13 cellular contexts compared by ENCODE assay signal in genomic region chr16:980595-980854, GRCh38. TPM values are rescaled to one million over a fixed set of nuclear protein-coding genes. Genes with fewer than 3 reads are reported as not detected.
DNase-seq lines count a peak whose midpoint lies in the region; ATAC-seq, FAIRE-seq and TF ChIP-seq lines count a peak whose summit lies in the region.
"Had no signal": no experiment of that assay in that cellular context is flagged by ENCODE, and none has a peak within 500 bp of the region (broad histone marks: within the 10 kb centered on the region; RNA-seq: fewer than 3 reads in every experiment).

No MANE protein-coding gene starts in this region.

- H3K23me2 ChIP-seq in H9 (ENCODE audit: insufficient read length, low read depth, low read length, poor library complexity, severe bottlenecking): peaks cover 10% of the 10 kb centered on the region

- H2BK120ac ChIP-seq in H9 (ENCODE audit: low read depth, low read length, poor library complexity, severe bottlenecking): no peak overlapping the region

- CTCF ChIA-PET in HepG2 (lab: Yijun Ruan, JAX; ENCODE audit: low intra/inter-chr PET ratio, low total read pairs): no interaction called here

- TF ChIP-seq RAD21 in HepG2 (CRISPR knock-in tag; IDR thresholded peaks at IDR 0.05): no peak

- H2AFZ ChIP-seq in H9 (ENCODE audit: low read length) (no peak overlapping the region), HepG2 (ENCODE audit: low read length) (no peak overlapping the region)

- peaks cover 0 to 2% (median 0%) of the 10 kb centered on the region in 3 experiments; a peak in 2 of 7 replicates for H3K36me3 Mint-ChIP-seq in H9 (ENCODE audit: insufficient read depth in 1 of 3, low read depth in 3 of 3)
- H3K36me3 Mint-ChIP-seq in stimulated activated naive B cell treated with anti-CD40 and anti-IgM and Interleukin-4, amounts not matched to agents 10 μg/mL and 1 μg/mL and 100 μg/mL, for 72 hours: no peaks in the 10 kb centered on the region
- H3K36me3 Mint-ChIP-seq: activated naive CD8-positive, alpha-beta T cell treated with anti-CD3 and anti-CD28 coated beads, Interleukin-2, amount 10 ng/mL, durations not matched to agents 7 days and 5 days had no signal

- H3K4me2 ChIP-seq in H9 (ENCODE audit: insufficient read depth, insufficient read length, low read length) (peak overlapping the region; percentile 28), HepG2 (ENCODE audit: low read depth, low read length) (peak overlapping the region; percentile 76)

- H3K27me3 ChIP-seq in H9 (ENCODE audit: insufficient read depth, low read length) (peaks cover 14% of the 10 kb centered on the region; the same call in 1 of the 2 replicates), HepG2 (ENCODE audit: control insufficient read depth in 1 of 2, insufficient read depth in 2 of 2, low read length in 2 of 2) (peaks cover 22 to 85% of the 10 kb centered on the region in 2 experiments)

- H3K18ac ChIP-seq in H9 (ENCODE audit: insufficient read length, low read depth, low read length): no peak overlapping the region

- no peak overlapping the region for H2AK5ac ChIP-seq in H9 (ENCODE audit: insufficient read length, low read length)

- no peak for TF ChIP-seq EP300 in HepG2 (IDR thresholded peaks at IDR 0.05; ENCODE audit: low read depth in 2 of 2, low read length in 2 of 2)
- no peak for TF ChIP-seq EP300 in HepG2 (CRISPR knock-in tag; IDR thresholded peaks at IDR 0.05; ENCODE audit: borderline replicate concordance)

- H3K79me1 ChIP-seq in H9 (ENCODE audit: insufficient read depth, low read depth, low read length, poor library complexity, severe bottlenecking): no peaks in the 10 kb centered on the region

- no peaks in the 10 kb centered on the region for H3K9me3 Mint-ChIP-seq in H9
- peaks cover 0 to 1% of the 10 kb centered on the region in 2 donors for H3K9me3 Mint-ChIP-seq in stimulated activated naive B cell treated with anti-CD40 and anti-IgM and Interleukin-4, amounts not matched to agents 10 μg/mL and 1 μg/mL and 100 μg/mL, for 72 hours
- H3K9me3 Mint-ChIP-seq: activated naive CD8-positive, alpha-beta T cell treated with anti-CD3 and anti-CD28 coated beads, Interleukin-2, amount 10 ng/mL, durations not matched to agents 7 days and 5 days had no signal

- no peaks in the 10 kb centered on the region for H3K36me3 ChIP-seq in HepG2 (replicated peaks in 1 of 2; ENCODE audit: control insufficient read depth in 1 of 2, insufficient read depth in 2 of 2, low read length in 2 of 2)

- H3K14ac ChIP-seq in H9 (ENCODE audit: insufficient read depth, low read length): no peak overlapping the region; the same call in 1 of the 2 replicates

- no CpG with 5 or more reads among the region's 31 CpGs for WGBS in H9 (ENCODE audit: extremely low coverage, insufficient read length, low lambda C conversion rate)
- WGBS in HepG2 (ENCODE audit: low lambda C conversion rate): no CpG with 5 or more reads among the region's 31 CpGs

- DNase-seq in H9 (no peak), HepG2 (ENCODE audit: low spot score) (no peak), AG08396 (ENCODE audit: low spot score) (no peak)
- no peak for DNase-seq in stimulated activated naive B cell treated with anti-CD40 and anti-IgM and Interleukin-4, amounts not matched to agents 10 μg/mL and 1 μg/mL and 100 μg/mL, for 72 hours
- no peak for DNase-seq in activated naive CD4-positive, alpha-beta T cell treated with anti-CD3 and anti-CD28 coated beads, Interleukin-2, amount 50 U/mL, for 16 hours
- DNase-seq: activated CD4-positive, alpha-beta T cell treated with anti-CD3 and anti-CD28 coated beads for 4 hours; activated naive CD8-positive, alpha-beta T cell treated with anti-CD3 and anti-CD28 coated beads, Interleukin-2, amount 10 ng/mL, durations not matched to agents 7 days and 5 days; NCI-H146; stimulated activated CD4-positive, alpha-beta T cell treated with anti-CD3 and anti-CD28 coated beads, Interleukin-1b, Interleukin-23, amount 100 ng/mL, for 48 hours had no signal

- H4K5ac ChIP-seq in H9 (ENCODE audit: insufficient read length, low read depth, low read length): no peak overlapping the region

- peaks cover 3 to 15% of the 10 kb centered on the region in 2 experiments; a peak in 3 of 4 replicates for H3K4me1 Mint-ChIP-seq in H9
- peaks cover 12 to 13% of the 10 kb centered on the region in 2 donors for H3K4me1 Mint-ChIP-seq in stimulated activated naive B cell treated with anti-CD40 and anti-IgM and Interleukin-4, amounts not matched to agents 10 μg/mL and 1 μg/mL and 100 μg/mL, for 72 hours

- FAIRE-seq in HepG2 (lab: Jason Lieb, UNC): no peak

- H3K23ac ChIP-seq in H9 (ENCODE audit: insufficient read length, low read depth, low read length): no peak overlapping the region

- H2BK15ac ChIP-seq in H9 (ENCODE audit: low read depth, low read length): no peak overlapping the region

- no peak overlapping the region for H3K9ac ChIP-seq in H9 (ENCODE audit: extremely low read depth, insufficient read length, low read length)
- H3K9ac ChIP-seq in HepG2 (ENCODE audit: insufficient read depth, low read depth, low read length): no peak overlapping the region

- no peak for ATAC-seq in HepG2
- peak; percentile 2 to 23 for ATAC-seq in stimulated activated naive B cell treated with anti-CD40 and anti-IgM and Interleukin-4, amounts not matched to agents 10 μg/mL and 1 μg/mL and 100 μg/mL, for 72 hours (replicated peaks)
- ATAC-seq in HG02642 (IDR thresholded peaks at IDR 0.05; ENCODE audit: poor library complexity, unreplicated experiment): no peak
- no peak for ATAC-seq in HG03460 (IDR thresholded peaks at IDR 0.05; ENCODE audit: unreplicated experiment)

- H3K4me1 ChIP-seq in H9 (ENCODE audit: insufficient read depth, low read length) (no peaks in the 10 kb centered on the region), HepG2 (ENCODE audit: insufficient read depth, low read length) (peaks cover 18% of the 10 kb centered on the region)

- H3K4me3 ChIP-seq in HepG2 (replicated peaks in 1 of 3; ENCODE audit: insufficient read depth in 1 of 3, low read depth in 2 of 3, low read length in 3 of 3): peak overlapping the region; percentile 40 to 65 (median 40); a peak in 4 of 6 replicates

- H2BK12ac ChIP-seq in H9 (ENCODE audit: insufficient read length, low read depth, low read length): no peak overlapping the region

- no peak overlapping the region for H2BK20ac ChIP-seq in H9 (ENCODE audit: low read depth, low read length, poor library complexity, severe bottlenecking)

- no peak overlapping the region for H2BK5ac ChIP-seq in H9 (ENCODE audit: insufficient read length, low read length)

- intact Hi-C loops in HepG2 (cut with micrococcal nuclease; ENCODE audit: unreplicated experiment): no loop called here

- H4K91ac ChIP-seq in H9 (ENCODE audit: insufficient read length, low read depth, low read length): no peak overlapping the region

- H3K27ac ChIP-seq in H9 (ENCODE audit: insufficient read length, low read depth, low read length) (no peak overlapping the region), cingulate gyrus (ENCODE audit: low read depth, low read length) (peak overlapping the region; percentile 72), HepG2 (ENCODE audit: extremely low read length, insufficient read depth, low read length) (no peak overlapping the region)

- H4K20me1 ChIP-seq in H9 (ENCODE audit: control insufficient read depth, insufficient read depth, insufficient read length): no peaks in the 10 kb centered on the region
- no peaks in the 10 kb centered on the region for H4K20me1 ChIP-seq in HepG2 (ENCODE audit: insufficient read depth, low read length)

- POLR2A ChIA-PET in HepG2 (lab: Yijun Ruan, JAX): interaction anchor here (0.6 to 3.6 kb wide), 2 partner anchors 9 to 428 kb away, joined by 3 to 38 read pairs; partner anchors contain the start of gene LMF1

- no peak overlapping the region for H3K27ac Mint-ChIP-seq in H9
- H3K27ac Mint-ChIP-seq in stimulated activated naive B cell treated with anti-CD40 and anti-IgM and Interleukin-4, amounts not matched to agents 10 μg/mL and 1 μg/mL and 100 μg/mL, for 72 hours: no peak overlapping the region
- H3K27ac Mint-ChIP-seq: activated naive CD8-positive, alpha-beta T cell treated with anti-CD3 and anti-CD28 coated beads, Interleukin-2, amount 10 ng/mL, durations not matched to agents 7 days and 5 days had no signal

- H3K56ac ChIP-seq in H9 (ENCODE audit: insufficient read length, low read depth, low read length): no peak overlapping the region

- no peak for TF ChIP-seq POLR2A in HepG2 (IDR thresholded peaks at IDR 0.05; ENCODE audit: insufficient read depth in 1 of 2, low read depth in 2 of 2, low read length in 2 of 2)

- H3K4me3 Mint-ChIP-seq in H9: no peak overlapping the region; a peak in 1 of 5 replicates
- H3K4me3 Mint-ChIP-seq in stimulated activated naive B cell treated with anti-CD40 and anti-IgM and Interleukin-4, amounts not matched to agents 10 μg/mL and 1 μg/mL and 100 μg/mL, for 72 hours: no peak overlapping the region

- H3K4ac ChIP-seq in H9 (ENCODE audit: low read depth, low read length): no peak overlapping the region

- no peak overlapping the region for H4K8ac ChIP-seq in H9 (replicated peaks; ENCODE audit: insufficient read length, low read depth, low read length)

- H3K9me3 ChIP-seq in H9 (ENCODE audit: control insufficient read depth, low read depth, low read length) (no peaks in the 10 kb centered on the region), HepG2 (ENCODE audit: low read length) (no peaks in the 10 kb centered on the region)

- H3K27me3 Mint-ChIP-seq in H9 (ENCODE audit: low read depth): peaks cover 43% of the 10 kb centered on the region
- peaks cover 37 to 64% of the 10 kb centered on the region in 2 donors for H3K27me3 Mint-ChIP-seq in stimulated activated naive B cell treated with anti-CD40 and anti-IgM and Interleukin-4, amounts not matched to agents 10 μg/mL and 1 μg/mL and 100 μg/mL, for 72 hours

- TF ChIP-seq CTCF in H9 (conservative IDR thresholded peaks at IDR 0.05) (no peak), HepG2 (CRISPR knock-in tag; IDR thresholded peaks at IDR 0.05) (no peak)

- H3K79me2 ChIP-seq in H9 (ENCODE audit: insufficient read depth, low read length) (no peaks in the 10 kb centered on the region), HepG2 (ENCODE audit: insufficient read depth, low read length) (no peaks in the 10 kb centered on the region)

- in situ Hi-C loops in HepG2 (cut with HindIII; ENCODE audit: extremely low pct_ligation_motif_present, low pct_unique_long_range_greater_than_20kb): no loop called here

- BruUV-seq in HepG2 (replicated peaks; lab: Mats Ljungman, UMichigan): no TSS peak

- H3T11ph ChIP-seq in H9 (ENCODE audit: low read length): no peak overlapping the region

RNA-seq across cellular contexts. Expression of gene SOX8, which starts 1.0 kb away (rescaled TPM):
- 8.9 and 9.6 TPM in 2 replicates for total RNA-seq in H9 (2021)
- 0.15 and 0.20 TPM in 2 replicates for total RNA-seq in HepG2 (2016; rRNA removed; fragmentation: Illumina TruSeq; extraction: Trizol)
- not detected in 2 replicates for total RNA-seq in HepG2 (2016; cell fraction: cytosol; rRNA removed; fragmentation: Illumina TruSeq; extraction: Trizol; ENCODE audit: low read depth)
- 0.21 and 0.28 TPM in 2 replicates for total RNA-seq in HepG2 (2016; cell fraction: insoluble cytoplasmic fraction; rRNA removed; fragmentation: Illumina TruSeq; extraction: Trizol)
- total RNA-seq in HepG2 (2016; cell fraction: membrane; rRNA removed; fragmentation: Illumina TruSeq; extraction: Trizol): 0.19 and 0.31 TPM in 2 replicates
- 0.22 TPM in 1 of 2 replicates, not detected in the other for total RNA-seq in HepG2 (2016; cell fraction: nucleus; rRNA removed; fragmentation: Illumina TruSeq; extraction: Trizol)
- polyA plus RNA-seq in HepG2 (2011; rRNA removed): 0.28 and 0.34 TPM in 2 replicates
- polyA plus RNA-seq in HepG2 (2011; cell fraction: cytosol; rRNA removed): 0.32 and 0.42 TPM in 2 replicates
- 3.2 and 3.6 TPM in 2 replicates for polyA plus RNA-seq in HepG2 (2011; cell fraction: nucleus; rRNA removed)
- polyA plus RNA-seq in HepG2 (2012): 0.25 and 0.61 TPM in 2 replicates
- polyA plus RNA-seq in HepG2 (2016; cell fraction: cytosol; fragmentation: Illumina TruSeq; extraction: Trizol; ENCODE audit: low read depth): 0.06 and 0.08 TPM in 2 replicates
- polyA plus RNA-seq in HepG2 (2016; cell fraction: insoluble cytoplasmic fraction; fragmentation: Illumina TruSeq; extraction: Trizol; ENCODE audit: low read depth): 0.33 and 0.39 TPM in 2 replicates
- 0.20 TPM in 1 of 2 replicates, not detected in the other for polyA plus RNA-seq in HepG2 (2016; cell fraction: membrane; fragmentation: Illumina TruSeq; extraction: Trizol; ENCODE audit: low read depth)
- polyA plus RNA-seq in HepG2 (2016; cell fraction: nucleus; fragmentation: Illumina TruSeq; extraction: Trizol; ENCODE audit: insufficient read depth, low read depth): 0.55 and 0.61 TPM in 2 replicates
- 0.09 and 0.42 TPM in 2 replicates for polyA minus RNA-seq in HepG2 (2011; rRNA and poly(A)+ RNA removed; ENCODE audit: low replicate concordance)
- 0.30 TPM in 1 of 2 replicates, not detected in the other for polyA minus RNA-seq in HepG2 (2011; cell fraction: cytosol; rRNA and poly(A)+ RNA removed)
- polyA minus RNA-seq in HepG2 (2011; cell fraction: nucleus; rRNA and poly(A)+ RNA removed): 0.25 and 0.39 TPM in 2 replicates
- total RNA-seq: RPMI7951 had no signal

RNA-seq across cellular contexts. Expression of gene LMF1, which starts 9.7 kb away (rescaled TPM):
- total RNA-seq in H9 (2021): 7.1 and 7.8 TPM in 2 replicates
- 2.3 and 6.8 TPM in 2 replicates for total RNA-seq in HepG2 (2016; rRNA removed; fragmentation: Illumina TruSeq; extraction: Trizol)
- 23.4 and 25.3 TPM in 2 replicates for total RNA-seq in HepG2 (2016; cell fraction: cytosol; rRNA removed; fragmentation: Illumina TruSeq; extraction: Trizol; ENCODE audit: low read depth)
- total RNA-seq in HepG2 (2016; cell fraction: insoluble cytoplasmic fraction; rRNA removed; fragmentation: Illumina TruSeq; extraction: Trizol): 1.7 and 5.9 TPM in 2 replicates
- total RNA-seq in HepG2 (2016; cell fraction: membrane; rRNA removed; fragmentation: Illumina TruSeq; extraction: Trizol): 6.7 and 7.2 TPM in 2 replicates
- 6.8 and 8.9 TPM in 2 replicates for total RNA-seq in HepG2 (2016; cell fraction: nucleus; rRNA removed; fragmentation: Illumina TruSeq; extraction: Trizol)
- polyA plus RNA-seq in HepG2 (2011; rRNA removed): 8.5 and 13.7 TPM in 2 replicates
- 6.6 and 9.1 TPM in 2 replicates for polyA plus RNA-seq in HepG2 (2011; cell fraction: cytosol; rRNA removed)
- 21.9 and 22.4 TPM in 2 replicates for polyA plus RNA-seq in HepG2 (2011; cell fraction: nucleus; rRNA removed)
- polyA plus RNA-seq in HepG2 (2012): 7.4 and 13.7 TPM in 2 replicates
- polyA plus RNA-seq in HepG2 (2016; cell fraction: cytosol; fragmentation: Illumina TruSeq; extraction: Trizol; ENCODE audit: low read depth): 1.2 and 1.4 TPM in 2 replicates
- 1.7 and 1.8 TPM in 2 replicates for polyA plus RNA-seq in HepG2 (2016; cell fraction: insoluble cytoplasmic fraction; fragmentation: Illumina TruSeq; extraction: Trizol; ENCODE audit: low read depth)
- 1.1 and 1.4 TPM in 2 replicates for polyA plus RNA-seq in HepG2 (2016; cell fraction: membrane; fragmentation: Illumina TruSeq; extraction: Trizol; ENCODE audit: low read depth)
- polyA plus RNA-seq in HepG2 (2016; cell fraction: nucleus; fragmentation: Illumina TruSeq; extraction: Trizol; ENCODE audit: insufficient read depth, low read depth): 9.6 and 11.1 TPM in 2 replicates
- 30.2 and 40.1 TPM in 2 replicates for polyA minus RNA-seq in HepG2 (2011; rRNA and poly(A)+ RNA removed; ENCODE audit: low replicate concordance)
- polyA minus RNA-seq in HepG2 (2011; cell fraction: cytosol; rRNA and poly(A)+ RNA removed): 10.7 and 15.0 TPM in 2 replicates
- 13.4 and 17.4 TPM in 2 replicates for polyA minus RNA-seq in HepG2 (2011; cell fraction: nucleus; rRNA and poly(A)+ RNA removed)

Comparison
In these comparisons a context has a peak if more than half of its experiments do, and no peak if none do; other contexts are left out.
1. ATAC-seq: peak in stimulated activated naive B cell treated with anti-CD40 and anti-IgM and Interleukin-4, amounts not matched to agents 10 μg/mL and 1 μg/mL and 100 μg/mL, for 72 hours (2 of 2); none in HepG2 (single experiment), HG02642 (single experiment) and HG03460 (single experiment).